In genomic region chr9:106980551-106981101, GRCh38 we compare ENCODE assay signal across 14 cellular contexts.
DNase-seq lines count a peak whose midpoint lies in the region; ATAC-seq and TF ChIP-seq lines count a peak whose summit lies in the region.
"Had no signal": no experiment of that assay in that cellular context is flagged by ENCODE, and none has a peak within 500 bp of the region (broad histone marks: within the 10 kb centered on the region; RNA-seq: fewer than 3 reads in every experiment).

No MANE protein-coding gene starts in this region.

- no peaks in the 10 kb centered on the region for H3K36me3 ChIP-seq in OCI-LY7 (ENCODE audit: insufficient read depth, low read length)
- peaks cover 28% of the 10 kb centered on the region for H3K36me3 ChIP-seq in HAP-1 (replicated peaks)
- H3K36me3 ChIP-seq in MG63, result no peaks in the 10 kb centered on the region; the same call in 1 of the 2 replicates

- H3K4me1 ChIP-seq in OCI-LY7 (ENCODE audit: insufficient read depth, low read length, poor library complexity, severe bottlenecking), result peaks cover 11% of the 10 kb centered on the region
- peaks cover 24% of the 10 kb centered on the region for H3K4me1 ChIP-seq in HAP-1

- H3K9me2 ChIP-seq in OCI-LY7 (ENCODE audit: insufficient read depth, low read length), result no peaks in the 10 kb centered on the region

- BruUV-seq in OCI-LY7 (replicated peaks; lab: Mats Ljungman, UMichigan), result no TSS peak

- no peaks in the 10 kb centered on the region for H3K79me2 ChIP-seq in OCI-LY7 (ENCODE audit: insufficient read depth, low read depth, low read length)

- intact Hi-C loops in OCI-LY7 (cut with micrococcal nuclease; ENCODE audit: unreplicated experiment), result no loop called here

- no peaks in the 10 kb centered on the region for H3K9me3 ChIP-seq in OCI-LY7 (ENCODE audit: low read length)
- no peaks in the 10 kb centered on the region for H3K9me3 ChIP-seq in HAP-1
- H3K9me3 ChIP-seq in MG63, result no peaks in the 10 kb centered on the region

- no peak overlapping the region for H3K27ac ChIP-seq in OCI-LY7 (ENCODE audit: low read depth, low read length, poor library complexity, severe bottlenecking)

- no peak overlapping the region for H2AFZ ChIP-seq in OCI-LY7 (ENCODE audit: low read length)

- H3K4me2 ChIP-seq in OCI-LY7 (ENCODE audit: low read length), result no peak overlapping the region; the same call in 1 of the 2 replicates

- ATAC-seq in GM19035 (IDR thresholded peaks at IDR 0.05; ENCODE audit: unreplicated experiment), result peak; percentile 29
- no peak for ATAC-seq in HG02678 (IDR thresholded peaks at IDR 0.05; ENCODE audit: unreplicated experiment)
- ATAC-seq: Right ventricle myocardium inferior had no signal

- DNase-seq in AG20443 (ENCODE audit: low spot score) (peak; percentile 19), OCI-LY7 (ENCODE audit: low spot score) (peak; percentile 22), fibroblast of villous mesenchyme (ENCODE audit: low read depth) (peak; percentile 15), HAP-1 (ENCODE audit: low spot score in 2 of 2) (no peak), MG63 (no peak)
- DNase-seq in stimulated activated naive CD4-positive, alpha-beta T cell (lab: John Stamatoyannopoulos, UW), result no peak
- DNase-seq: activated CD4-positive, alpha-beta T cell treated with anti-CD3 and anti-CD28 coated beads, Interleukin-2, amount 50 U/mL, for 1 hour; activated gamma-delta T cell; DMS153; NCI-H1436; NCI-H524 treated with DMSO at 0.1 percent for 48 hours had no signal

- in situ Hi-C loops in HAP-1 (cut with MboI; ENCODE audit: low sequenced_read_pairs), result no loop called here

- POLR2A ChIA-PET in OCI-LY7 (lab: Charles Lee), result no interaction called here

- no peak for TF ChIP-seq CTCF in OCI-LY7 (conservative IDR thresholded peaks at IDR 0.05; ENCODE audit: low read length)
- no peak for TF ChIP-seq CTCF in fibroblast of villous mesenchyme (IDR thresholded peaks at IDR 0.05; ENCODE audit: insufficient read depth, low read depth, low read length)

- CTCF ChIA-PET in OCI-LY7 (lab: Charles Lee; ENCODE audit: unreplicated experiment), result no interaction called here

- no peaks in the 10 kb centered on the region for H4K20me1 ChIP-seq in OCI-LY7 (ENCODE audit: insufficient read depth, low read length)

- no peak overlapping the region for H3K4me3 ChIP-seq in OCI-LY7 (ENCODE audit: low read depth, low read length, poor library complexity, severe bottlenecking)
- no peak overlapping the region for H3K4me3 ChIP-seq in fibroblast of villous mesenchyme (ENCODE audit: low read depth, low read length)
- no peak overlapping the region for H3K4me3 ChIP-seq in HAP-1
- H3K4me3 ChIP-seq in MG63, result no peak overlapping the region

- no peaks in the 10 kb centered on the region for H3K27me3 ChIP-seq in HAP-1 (ENCODE audit: low read depth)
- H3K27me3 ChIP-seq in MG63, result no peaks in the 10 kb centered on the region

Comparison
In these comparisons a context has a peak if more than half of its experiments do, and no peak if none do; other contexts are left out.
1. DNase-seq: peak in AG20443 (single experiment), OCI-LY7 (single experiment) and fibroblast of villous mesenchyme (single experiment); none in HAP-1 (0 of 2), MG63 (single experiment) and stimulated activated naive CD4-positive, alpha-beta T cell (0 of 6).